ENCODE assay signal across 8 cellular contexts in the genomic region with DNA sequence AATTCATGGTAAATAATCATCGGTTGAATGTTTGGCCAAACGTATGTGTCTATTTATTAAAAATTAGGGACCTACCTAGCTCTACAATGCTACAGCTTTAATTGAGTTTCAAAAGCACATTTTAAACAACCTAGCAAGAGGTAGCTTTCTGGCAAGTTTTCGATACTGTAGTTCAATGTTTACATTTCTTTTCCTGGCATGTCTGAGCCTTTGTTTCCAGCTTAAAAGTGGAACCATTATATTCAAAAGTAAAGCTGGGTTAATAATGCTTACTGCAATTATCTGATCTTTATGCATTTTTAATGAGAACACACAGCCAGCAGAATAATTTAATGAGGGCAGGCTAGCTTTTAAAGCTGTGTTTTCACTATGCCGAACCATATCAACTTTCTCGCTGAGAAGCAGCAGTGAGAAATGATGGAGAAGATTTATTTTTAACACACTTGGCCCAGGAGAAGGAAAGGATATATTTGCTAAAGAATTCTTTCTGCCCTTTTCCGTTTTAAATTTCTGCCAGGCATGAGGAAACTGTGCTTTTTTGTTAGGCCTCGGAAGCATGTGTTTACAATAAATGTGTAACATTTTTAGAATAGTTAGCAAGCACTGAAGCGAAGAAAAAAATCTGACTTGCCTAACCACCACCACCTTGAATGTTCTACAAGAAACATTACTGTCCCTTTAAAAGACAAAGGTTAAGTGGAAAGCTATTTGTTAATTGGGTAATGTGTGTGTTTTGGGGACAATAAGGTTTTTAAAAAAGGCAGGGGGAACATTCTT. TPM values are rescaled to one million over a fixed set of nuclear protein-coding genes. Genes with fewer than 3 reads are reported as not detected.
A peak's percentile ranks its signal among the peaks of the same experiment; 100 is the strongest.
DNase-seq lines count a peak whose midpoint lies in the region; ATAC-seq and TF ChIP-seq lines count a peak whose summit lies in the region.

No MANE protein-coding gene starts in this region.

- peaks cover 59% of the 10 kb centered on the region for H3K4me1 Mint-ChIP-seq in activated naive CD4-positive, alpha-beta T cell treated with anti-CD3 and anti-CD28 coated beads, Interleukin-2, amount 10 ng/mL, durations not matched to agents 7 days and 5 days
- peaks cover 46% of the 10 kb centered on the region for H3K4me1 Mint-ChIP-seq in T-helper 17 cell
- peaks cover 54% of the 10 kb centered on the region for H3K4me1 Mint-ChIP-seq in glutamatergic neuron (ENCODE audit: low read depth, unreplicated experiment)

- peak overlapping the region; percentile 83 for H3K27ac ChIP-seq in skeletal muscle tissue (ENCODE audit: low read depth, low read length)

- peak overlapping the region; percentile 83 for H3K4me3 Mint-ChIP-seq in activated naive CD4-positive, alpha-beta T cell treated with anti-CD3 and anti-CD28 coated beads, Interleukin-2, amount 10 ng/mL, durations not matched to agents 7 days and 5 days
- H3K4me3 Mint-ChIP-seq in T-helper 17 cell (peak overlapping the region; percentile 92), glutamatergic neuron (ENCODE audit: unreplicated experiment) (peak overlapping the region; percentile 87)

- no peaks in the 10 kb centered on the region for H3K9me3 Mint-ChIP-seq in activated naive CD4-positive, alpha-beta T cell treated with anti-CD3 and anti-CD28 coated beads, Interleukin-2, amount 10 ng/mL, durations not matched to agents 7 days and 5 days
- peaks cover 7% of the 10 kb centered on the region for H3K9me3 Mint-ChIP-seq in glutamatergic neuron (ENCODE audit: unreplicated experiment)

- H3K4me3 ChIP-seq in skeletal muscle tissue (ENCODE audit: low read length in 3 of 3), result peak overlapping the region; percentile 83 to 98 (median 85)

- peaks cover 33 to 43% (median 34%) of the 10 kb centered on the region in 3 donors for H3K4me1 ChIP-seq in skeletal muscle tissue (ENCODE audit: control insufficient read depth in 3 of 3, insufficient read depth in 3 of 3, low read length in 3 of 3)

- H3K27me3 Mint-ChIP-seq in activated naive CD4-positive, alpha-beta T cell treated with anti-CD3 and anti-CD28 coated beads, Interleukin-2, amount 10 ng/mL, durations not matched to agents 7 days and 5 days, result no peaks in the 10 kb centered on the region
- no peaks in the 10 kb centered on the region for H3K27me3 Mint-ChIP-seq in T-helper 17 cell
- H3K27me3 Mint-ChIP-seq in glutamatergic neuron (ENCODE audit: unreplicated experiment), result peaks cover 6% of the 10 kb centered on the region

- no peak for TF ChIP-seq CTCF in glutamatergic neuron (IDR thresholded peaks at IDR 0.05; ENCODE audit: partially characterized antibody, unreplicated experiment)

- CTCF ChIA-PET in activated naive CD4-positive, alpha-beta T cell treated with anti-CD3 and anti-CD28 coated beads, Interleukin-2, amount 10 ng/mL, durations not matched to agents 7 days and 5 days (lab: Charles Lee), result interaction anchor here (1.2 to 2.4 kb wide), 5 partner anchors 7 to 113 kb away, joined by 3 to 9 read pairs (median 4); no protein-coding TSS in a partner anchor

- peak overlapping the region; percentile 88 for H3K27ac Mint-ChIP-seq in activated naive CD4-positive, alpha-beta T cell treated with anti-CD3 and anti-CD28 coated beads, Interleukin-2, amount 10 ng/mL, durations not matched to agents 7 days and 5 days
- peak overlapping the region; percentile 100 for H3K27ac Mint-ChIP-seq in T-helper 17 cell
- peak overlapping the region; percentile 94 for H3K27ac Mint-ChIP-seq in glutamatergic neuron (ENCODE audit: unreplicated experiment)

- H3K27me3 ChIP-seq in skeletal muscle tissue (ENCODE audit: control insufficient read depth in 3 of 3, insufficient read depth in 3 of 3, low read length in 3 of 3), result no peaks in the 10 kb centered on the region

- DNase-seq in activated naive CD4-positive, alpha-beta T cell treated with anti-CD3 and anti-CD28 coated beads, Interleukin-2, amount 10 ng/mL, durations not matched to agents 7 days and 5 days, result no peak
- DNase-seq in activated naive CD4-positive, alpha-beta T cell (lab: John Stamatoyannopoulos, UW), result no peak
- DNase-seq in T-helper 17 cell (no peak), glutamatergic neuron (no peak), SHP77 (lab: John Stamatoyannopoulos, UW) (no peak), DMS53 (lab: John Stamatoyannopoulos, UW) (no peak)

- peak overlapping the region; percentile 82 to 86 (median 84) for H3K9ac ChIP-seq in skeletal muscle tissue (ENCODE audit: low read depth in 1 of 3, low read length in 3 of 3)

- ATAC-seq in T-helper 17 cell, result no peak
- ATAC-seq in HG02840 (IDR thresholded peaks at IDR 0.05; ENCODE audit: low FRiP score, unreplicated experiment), result no peak

- H3K9me3 ChIP-seq in T-helper 17 cell (ENCODE audit: control insufficient read depth, low read length, poor library complexity, severe bottlenecking) (no peaks in the 10 kb centered on the region), skeletal muscle tissue (ENCODE audit: control insufficient read depth in 3 of 3, low read length in 3 of 3) (no peaks in the 10 kb centered on the region)

- H3K36me3 ChIP-seq in skeletal muscle tissue (ENCODE audit: control insufficient read depth in 3 of 3, insufficient read depth in 3 of 3, low read length in 3 of 3), result no peaks in the 10 kb centered on the region

- no peaks in the 10 kb centered on the region for H3K36me3 Mint-ChIP-seq in activated naive CD4-positive, alpha-beta T cell treated with anti-CD3 and anti-CD28 coated beads, Interleukin-2, amount 10 ng/mL, durations not matched to agents 7 days and 5 days
- H3K36me3 Mint-ChIP-seq in T-helper 17 cell (ENCODE audit: low read depth) (peaks cover 3% of the 10 kb centered on the region), glutamatergic neuron (ENCODE audit: unreplicated experiment) (no peaks in the 10 kb centered on the region)

RNA-seq across cellular contexts. Expression of gene MBNL2, which starts 1.0 kb away (rescaled TPM):
- total RNA-seq in T-helper 17 cell (10 to 100 TPM; 36.1 to 40.2 TPM), glutamatergic neuron (ENCODE audit: unreplicated experiment) (12.4 TPM), skeletal muscle tissue (30.3 TPM)
